25 cellular contexts compared by ENCODE assay signal in the genomic region with DNA sequence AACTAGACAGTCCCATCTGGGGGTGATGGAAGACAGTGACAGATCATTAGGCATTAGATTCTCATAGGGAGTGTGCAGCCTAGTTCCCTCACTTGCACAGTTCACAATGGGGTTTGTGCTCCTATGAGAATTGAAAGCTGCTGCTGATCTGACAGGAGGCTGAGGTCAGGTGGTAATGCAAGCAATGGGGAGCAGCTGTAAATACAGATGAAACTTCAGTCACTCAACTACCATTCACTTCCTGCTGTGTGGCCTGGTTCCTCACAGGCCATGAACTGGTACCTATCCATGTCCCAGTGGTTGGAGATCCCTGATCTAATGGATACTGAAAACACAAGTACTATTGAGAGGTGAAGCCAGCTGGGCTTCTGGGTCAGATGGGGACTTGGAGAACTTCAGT.
"Had no signal": no experiment of that assay in that cellular context is flagged by ENCODE, and none has a peak within 500 bp of the region (broad histone marks: within the 10 kb centered on the region; RNA-seq: fewer than 3 reads in every experiment).

No MANE protein-coding gene starts in this region.

- FAIRE-seq: urothelium cell line had no signal

- H3K9me3 ChIP-seq: stomach, suprapubic skin, testis, thoracic aorta, thyroid gland, tibial artery, tibial nerve, transverse colon, upper lobe of left lung, upper lobe of right lung, uterus, vagina had no signal

- DNase-seq: stimulated activated CD4-positive, alpha-beta T cell treated with anti-CD3 and anti-CD28 coated beads, Interleukin-2, amount 100 ng/mL, for 48 hours; stimulated activated CD4-positive, alpha-beta T cell treated with anti-CD3 and anti-CD28 coated beads, Interleukin-4, amount 100 ng/mL, for 1 hour; stimulated activated CD4-positive, alpha-beta T cell treated with anti-CD3 and anti-CD28 coated beads, Interleukin-4, amount 100 ng/mL, for 24 hours; stimulated activated CD4-positive, alpha-beta T cell treated with anti-CD3 and anti-CD28 coated beads, Interleukin-4, amount 100 ng/mL, for 4 hours; stimulated activated CD8-positive, alpha-beta memory T cell treated with anti-CD3 and anti-CD28 coated beads, Interleukin-4, amount 100 ng/mL, for 48 hours; stimulated activated naive B cell treated with anti-CD40 and anti-IgM and Interleukin-4, amounts not matched to agents 10 μg/mL and 1 μg/mL and 100 μg/mL, for 72 hours; stimulated activated naive CD4-positive, alpha-beta T cell; stimulated activated naive CD4-positive, alpha-beta T cell treated with Interleukin-2 at 50 U/mL for 16 hours; stimulated activated naive CD8-positive, alpha-beta T cell treated with anti-CD3 and anti-CD28 coated beads, Interleukin-15, amount 100 ng/mL, for 72 hours; stimulated activated naive CD8-positive, alpha-beta T cell treated with anti-CD3 and anti-CD28 coated beads, Interleukin-15, Interleukin-2, amounts not matched to agents 100 U/mL and 50 U/mL, for 24 hours; stomach; substantia nigra; testis; thyroid gland; tibial artery; transverse colon; trophoblast cell; upper lobe of left lung; upper lobe of right lung; uterus had no signal

- H3K4me3 ChIP-seq: stomach, suprapubic skin, testis, thoracic aorta, thyroid gland, tibial artery, tibial nerve, transverse colon, upper lobe of left lung, upper lobe of right lung, uterus, vagina had no signal

- H3K27ac ChIP-seq: stomach, suprapubic skin, testis, thoracic aorta, thyroid gland, tibial artery, tibial nerve, transverse colon, upper lobe of left lung, upper lobe of right lung, uterus, vagina had no signal

- H3K4me1 ChIP-seq: suprapubic skin, testis, thyroid gland, tibial artery, tibial nerve, transverse colon, upper lobe of left lung, upper lobe of right lung, uterus, vagina had no signal

- H3K36me3 ChIP-seq: stomach, suprapubic skin, thoracic aorta, thyroid gland, tibial artery, tibial nerve, transverse colon, upper lobe of left lung, upper lobe of right lung, uterus, vagina had no signal
